Comparison of ENCODE assay signal across 21 cellular contexts in the genomic region with DNA sequence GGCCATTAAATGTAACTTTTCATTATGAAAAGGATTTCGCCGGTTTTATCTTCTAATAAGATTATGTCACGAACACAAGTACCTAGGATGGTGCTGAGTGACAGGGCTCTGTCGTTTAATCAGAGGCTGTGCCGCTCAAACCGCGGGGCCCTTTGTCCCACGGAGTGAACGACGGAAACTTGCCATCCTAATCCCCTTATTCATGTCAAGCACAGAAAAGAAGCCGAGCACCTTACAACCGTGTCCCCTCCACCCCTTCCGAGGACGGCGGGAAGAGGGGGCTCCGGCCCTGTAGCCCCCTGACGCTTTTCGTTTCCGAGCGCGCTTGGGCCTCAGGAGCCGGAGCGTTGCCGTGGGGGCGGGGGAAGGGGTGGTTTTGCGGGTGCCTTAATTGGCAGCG. TPM values are rescaled to one million over a fixed set of nuclear protein-coding genes. Genes with fewer than 3 reads are reported as not detected.
DNase-seq lines count a peak whose midpoint lies in the region; ATAC-seq and TF ChIP-seq lines count a peak whose summit lies in the region.
"Had no signal": no experiment of that assay in that cellular context is flagged by ENCODE, and none has a peak within 500 bp of the region (broad histone marks: within the 10 kb centered on the region; RNA-seq: fewer than 3 reads in every experiment).

No MANE protein-coding gene starts in this region.

- no peaks in the 10 kb centered on the region for H3K27me3 ChIP-seq in HAP-1 (ENCODE audit: low read depth)
- H3K27me3 ChIP-seq in neural progenitor cell, result peaks cover 100% of the 10 kb centered on the region
- H3K27me3 ChIP-seq in adrenal gland, result peaks cover 89% of the 10 kb centered on the region

- no peak overlapping the region for H2AFZ ChIP-seq in neural progenitor cell (replicated peaks)

- peak overlapping the region; percentile 59 for H3K27ac Mint-ChIP-seq in activated CD8-positive, alpha-beta memory T cell treated with anti-CD3 and anti-CD28 coated beads, Interleukin-2, amount 10 ng/mL, durations not matched to agents 7 days and 5 days
- no peak overlapping the region for H3K27ac Mint-ChIP-seq in effector memory CD8-positive, alpha-beta T cell
- peak overlapping the region; percentile 93 for H3K27ac Mint-ChIP-seq in neural progenitor cell

- CTCF ChIA-PET in activated CD8-positive, alpha-beta memory T cell treated with anti-CD3 and anti-CD28 coated beads, Interleukin-2, amount 10 ng/mL, durations not matched to agents 7 days and 5 days (lab: Charles Lee), result no interaction called here

- H3K27ac ChIP-seq in neural progenitor cell (no peak overlapping the region), adrenal gland (no peak overlapping the region)
- H3K27ac ChIP-seq: body of pancreas, coronary artery, lower lobe of right lung had no signal

- TF ChIP-seq POLR2A in adrenal gland (IDR thresholded peaks at IDR 0.05), result no peak

- H3K27me3 Mint-ChIP-seq in activated CD8-positive, alpha-beta memory T cell treated with anti-CD3 and anti-CD28 coated beads, Interleukin-2, amount 10 ng/mL, durations not matched to agents 7 days and 5 days, result peaks cover 99% of the 10 kb centered on the region
- peaks cover 98 to 99% of the 10 kb centered on the region in 2 donors for H3K27me3 Mint-ChIP-seq in effector memory CD8-positive, alpha-beta T cell
- peaks cover 56% of the 10 kb centered on the region for H3K27me3 Mint-ChIP-seq in neural progenitor cell (ENCODE audit: insufficient read depth, low read depth)

- H3K4me1 Mint-ChIP-seq in activated CD8-positive, alpha-beta memory T cell treated with anti-CD3 and anti-CD28 coated beads, Interleukin-2, amount 10 ng/mL, durations not matched to agents 7 days and 5 days, result peaks cover 9% of the 10 kb centered on the region
- H3K4me1 Mint-ChIP-seq in effector memory CD8-positive, alpha-beta T cell (ENCODE audit: low read depth in 2 of 2), result peaks cover 10 to 15% of the 10 kb centered on the region in 2 donors
- peaks cover 84% of the 10 kb centered on the region for H3K4me1 Mint-ChIP-seq in neural progenitor cell

- H3K4me3 ChIP-seq in HAP-1 (no peak overlapping the region), neural progenitor cell (peak overlapping the region; percentile 19), adrenal gland (no peak overlapping the region)
- H3K4me3 ChIP-seq: body of pancreas had no signal

- H3F3A ChIP-seq in neural progenitor cell (ENCODE audit: low read depth), result peaks cover 50% of the 10 kb centered on the region

- DNase-seq in activated CD8-positive, alpha-beta memory T cell treated with anti-CD3 and anti-CD28 coated beads, Interleukin-2, amount 10 ng/mL, durations not matched to agents 7 days and 5 days, result no peak
- no peak for DNase-seq in activated CD8-positive, alpha-beta memory T cell treated with anti-CD3 and anti-CD28 coated beads, Interleukin-2, amount 50 U/mL, for 48 hours
- DNase-seq in HAP-1 (ENCODE audit: low spot score in 2 of 2), result peak; percentile 26 to 56
- DNase-seq in effector memory CD8-positive, alpha-beta T cell, result no peak
- DNase-seq in neural progenitor cell (ENCODE audit: low spot score), result peak; percentile 84
- no peak for DNase-seq in adrenal gland
- DNase-seq: ACHN; activated naive CD4-positive, alpha-beta T cell; body of pancreas; DND-41; Karpas-422; lower lobe of right lung; natural killer cell; NCI-H1417 treated with DMSO at 0.1 percent for 48 hours; RPMI8226; stimulated activated naive CD4-positive, alpha-beta T cell treated with Interleukin-2 at 50 U/mL for 16 hours had no signal

- H3K9me3 ChIP-seq in HAP-1 (no peaks in the 10 kb centered on the region), neural progenitor cell (ENCODE audit: low read depth) (no peaks in the 10 kb centered on the region), adrenal gland (replicated peaks in 1 of 3) (no peaks in the 10 kb centered on the region)
- H3K9me3 ChIP-seq: body of pancreas, lower lobe of right lung had no signal

- peak overlapping the region; percentile 20 for H3K4me3 Mint-ChIP-seq in activated CD8-positive, alpha-beta memory T cell treated with anti-CD3 and anti-CD28 coated beads, Interleukin-2, amount 10 ng/mL, durations not matched to agents 7 days and 5 days
- H3K4me3 Mint-ChIP-seq in effector memory CD8-positive, alpha-beta T cell, result peak overlapping the region; percentile 89 to 90
- peak overlapping the region; percentile 86 for H3K4me3 Mint-ChIP-seq in neural progenitor cell

- no peaks in the 10 kb centered on the region for H3K9me3 Mint-ChIP-seq in activated CD8-positive, alpha-beta memory T cell treated with anti-CD3 and anti-CD28 coated beads, Interleukin-2, amount 10 ng/mL, durations not matched to agents 7 days and 5 days (ENCODE audit: low read depth)
- no peaks in the 10 kb centered on the region for H3K9me3 Mint-ChIP-seq in effector memory CD8-positive, alpha-beta T cell
- H3K9me3 Mint-ChIP-seq in neural progenitor cell, result no peaks in the 10 kb centered on the region
- H3K9me3 Mint-ChIP-seq: natural killer cell had no signal

- intact Hi-C loops in adrenal gland (cut with DNase I), result no loop called here

- H3K36me3 Mint-ChIP-seq in activated CD8-positive, alpha-beta memory T cell treated with anti-CD3 and anti-CD28 coated beads, Interleukin-2, amount 10 ng/mL, durations not matched to agents 7 days and 5 days, result no peaks in the 10 kb centered on the region
- peaks cover 3% of the 10 kb centered on the region for H3K36me3 Mint-ChIP-seq in effector memory CD8-positive, alpha-beta T cell (ENCODE audit: insufficient read depth)
- no peaks in the 10 kb centered on the region for H3K36me3 Mint-ChIP-seq in neural progenitor cell
- H3K36me3 Mint-ChIP-seq: natural killer cell had no signal

- no peaks in the 10 kb centered on the region for H3K36me3 ChIP-seq in HAP-1 (replicated peaks)
- no peaks in the 10 kb centered on the region for H3K36me3 ChIP-seq in neural progenitor cell
- no peaks in the 10 kb centered on the region for H3K36me3 ChIP-seq in adrenal gland (replicated peaks in 1 of 2)
- H3K36me3 ChIP-seq: lower lobe of right lung had no signal

- no peaks in the 10 kb centered on the region for H3K79me2 ChIP-seq in neural progenitor cell (ENCODE audit: low read depth)

- no peak overlapping the region for H3K9ac ChIP-seq in neural progenitor cell

- H3K4me1 ChIP-seq in HAP-1 (peaks cover 5% of the 10 kb centered on the region), neural progenitor cell (peaks cover 39% of the 10 kb centered on the region), adrenal gland (replicated peaks in 1 of 2) (peaks cover 0 to 11% of the 10 kb centered on the region in 2 donors)

- peak overlapping the region; percentile 67 for H3K4me2 ChIP-seq in neural progenitor cell

- ATAC-seq in activated CD8-positive, alpha-beta memory T cell treated with anti-CD3 and anti-CD28 coated beads, Interleukin-2, amount 10 ng/mL, durations not matched to agents 7 days and 5 days, result no peak
- ATAC-seq in effector memory CD8-positive, alpha-beta T cell (replicated peaks), result no peak
- no peak for ATAC-seq in HG03025 (IDR thresholded peaks at IDR 0.05; ENCODE audit: low FRiP score, unreplicated experiment)
- no peak for ATAC-seq in GM18873 (IDR thresholded peaks at IDR 0.05; ENCODE audit: low FRiP score, unreplicated experiment)

- TF ChIP-seq CTCF in neural progenitor cell (IDR thresholded peaks at IDR 0.05) (no peak), adrenal gland (IDR thresholded peaks at IDR 0.05) (no peak)

- in situ Hi-C loops in HAP-1 (cut with MboI; ENCODE audit: low sequenced_read_pairs), result no loop called here

- H4K20me1 ChIP-seq in neural progenitor cell (ENCODE audit: low read depth), result peaks cover 99% of the 10 kb centered on the region

- 8 to 22% (median 10%) methylated on average over 14 to 27 of the region's 27 CpGs for WGBS in adrenal gland, 4 donors

RNA-seq across cellular contexts. Expression of a gene that starts 11.2 kb away (rescaled TPM):
- total RNA-seq in activated CD8-positive, alpha-beta memory T cell treated with anti-CD3 and anti-CD28 coated beads, Interleukin-2, amount 10 ng/mL, durations not matched to agents 7 days and 5 days, result not detected
- total RNA-seq in neural progenitor cell (ENCODE audit: low replicate concordance) (0.19 and 0.50 TPM in 2 replicates), adrenal gland (under 1 TPM in 1 of 8 donors, not detected in 7; under 0.01 TPM)
- polyA plus RNA-seq in adrenal gland, result under 1 TPM in 1 of 3 donors, not detected in 2; 0.07 TPM
- total RNA-seq: natural killer cell, pulmonary artery endothelial cell, ureter had no signal

Comparison
In these comparisons a context has a peak if more than half of its experiments do, and no peak if none do; other contexts are left out.
1. DNase-seq: peak in HAP-1 (2 of 2) and neural progenitor cell (single experiment); none in activated CD8-positive, alpha-beta memory T cell treated with anti-CD3 and anti-CD28 coated beads, Interleukin-2, amount 10 ng/mL, durations not matched to agents 7 days and 5 days (single experiment), activated CD8-positive, alpha-beta memory T cell treated with anti-CD3 and anti-CD28 coated beads, Interleukin-2, amount 50 U/mL, for 48 hours (single experiment), effector memory CD8-positive, alpha-beta T cell (0 of 3) and adrenal gland (0 of 7).
2. H3K27ac Mint-ChIP-seq: peak in activated CD8-positive, alpha-beta memory T cell treated with anti-CD3 and anti-CD28 coated beads, Interleukin-2, amount 10 ng/mL, durations not matched to agents 7 days and 5 days (single experiment) and neural progenitor cell (single experiment); none in effector memory CD8-positive, alpha-beta T cell (0 of 2).
3. H3K4me3 Mint-ChIP-seq: peak in every context shown above with its lines; median percentile 90 in effector memory CD8-positive, alpha-beta T cell; 86 in neural progenitor cell; 20 in activated CD8-positive, alpha-beta memory T cell treated with anti-CD3 and anti-CD28 coated beads, Interleukin-2, amount 10 ng/mL, durations not matched to agents 7 days and 5 days.